ENCODE assay signal across 1 cellular context in genomic region chr1:110345480-110345879, GRCh38.
TF ChIP-seq lines count a peak whose summit lies in the region.

No MANE protein-coding gene starts in this region.

TF ChIP-seq in SK-N-SH, 30 proteins besides CTCF, POLR2A, EP300 and RAD21 (continued from another document):
- TF ChIP-seq USF1 (IDR thresholded peaks at IDR 0.05; ENCODE audit: borderline replicate concordance, low read depth): no peak
- no peak for TF ChIP-seq JUND (IDR thresholded peaks at IDR 0.05)
TF ChIP-seq in SK-N-SH: peak in this region for 0.
